Comparison of ENCODE assay signal across 17 cellular contexts in genomic region chr1:202540448-202540847, GRCh38.
DNase-seq lines count a peak whose midpoint lies in the region; ATAC-seq and TF ChIP-seq lines count a peak whose summit lies in the region.
"Had no signal": no experiment of that assay in that cellular context is flagged by ENCODE, and none has a peak within 500 bp of the region (broad histone marks: within the 10 kb centered on the region; RNA-seq: fewer than 3 reads in every experiment).

No MANE protein-coding gene starts in this region.

- no peak overlapping the region for H2AK9ac ChIP-seq in IMR-90 (replicated peaks; ENCODE audit: low read depth, low read length, poor library complexity)

- peak overlapping the region; percentile 59; the same call in 1 of the 2 replicates for H4K5ac ChIP-seq in IMR-90 (ENCODE audit: low read depth, low read length)

- TF ChIP-seq POLR2A in IMR-90 (IDR thresholded peaks at IDR 0.05; ENCODE audit: low read depth, low read length) (no peak), suprapubic skin (IDR thresholded peaks at IDR 0.05) (no peak), body of pancreas (IDR thresholded peaks at IDR 0.05) (no peak)

- peak overlapping the region in 1 of 2 experiments; percentile 24; a peak in 1 of 4 replicates for H4K8ac ChIP-seq in IMR-90 (ENCODE audit: low read depth in 2 of 2, low read length in 2 of 2)

- H2BK20ac ChIP-seq in IMR-90 (ENCODE audit: low read depth, low read length): no peak overlapping the region

- peaks cover 46% of the 10 kb centered on the region for H3K4me1 Mint-ChIP-seq in chondrocyte (ENCODE audit: low read depth)
- peaks cover 1% of the 10 kb centered on the region for H3K4me1 Mint-ChIP-seq in activated CD4-positive, alpha-beta T cell treated with anti-CD3 and anti-CD28 coated beads, Interleukin-2, amount 10 ng/mL, durations not matched to agents 7 days and 5 days
- H3K4me1 Mint-ChIP-seq: activated CD8-positive, alpha-beta memory T cell treated with anti-CD3 and anti-CD28 coated beads, Interleukin-2, amount 10 ng/mL, durations not matched to agents 7 days and 5 days; neural progenitor cell had no signal

- BruUV-seq in IMR-90 (replicated peaks; lab: Mats Ljungman, UMichigan): no TSS peak

- peak overlapping the region; percentile 77; the same call in 1 of the 2 replicates for H3K18ac ChIP-seq in IMR-90 (ENCODE audit: low read depth, low read length)

- H3K9me3 Mint-ChIP-seq in chondrocyte (ENCODE audit: low read depth): no peaks in the 10 kb centered on the region
- H3K9me3 Mint-ChIP-seq in activated CD4-positive, alpha-beta T cell treated with anti-CD3 and anti-CD28 coated beads, Interleukin-2, amount 10 ng/mL, durations not matched to agents 7 days and 5 days: no peaks in the 10 kb centered on the region
- H3K9me3 Mint-ChIP-seq: activated naive CD4-positive, alpha-beta T cell treated with anti-CD3 and anti-CD28 coated beads for 36 hours; neural progenitor cell; stimulated activated naive CD8-positive, alpha-beta T cell treated with anti-CD3 and anti-CD28 coated beads, Interleukin-15, Interleukin-2, amounts not matched to agents 100 ng/mL and 50 ng/mL, for 24 hours had no signal

- dilution Hi-C loops in IMR-90 (cut with HindIII; ENCODE audit: low sequenced_read_pairs, unreplicated experiment): no loop called here

- H3K14ac ChIP-seq in IMR-90 (replicated peaks; ENCODE audit: low read depth, low read length): no peak overlapping the region; the same call in 1 of the 2 replicates

- TF ChIP-seq EP300 in suprapubic skin (IDR thresholded peaks at IDR 0.05): no peak

- TF ChIP-seq CTCF in IMR-90 (conservative IDR thresholded peaks at IDR 0.05; ENCODE audit: low read depth, low read length) (no peak), chondrocyte (IDR thresholded peaks at IDR 0.05) (no peak), suprapubic skin (IDR thresholded peaks at IDR 0.05) (no peak), body of pancreas (IDR thresholded peaks at IDR 0.05) (no peak)

- H3K4me3 ChIP-seq in IMR-90 (ENCODE audit: insufficient read depth, low read depth, low read length): peak overlapping the region; percentile 53
- H3K4me3 ChIP-seq in mucosa of rectum (ENCODE audit: low read length in 2 of 2): peak overlapping the region; percentile 6 to 63
- H3K4me3 ChIP-seq in suprapubic skin: peak overlapping the region; percentile 37
- no peak overlapping the region for H3K4me3 ChIP-seq in body of pancreas
- H3K4me3 ChIP-seq: neural progenitor cell had no signal

- peak overlapping the region; percentile 39; the same call in 1 of the 2 replicates for H4K91ac ChIP-seq in IMR-90 (ENCODE audit: insufficient read depth, low read depth, low read length)

- H3K36me3 ChIP-seq in IMR-90 (ENCODE audit: control insufficient read depth, insufficient read depth, low read length) (no peaks in the 10 kb centered on the region), mucosa of rectum (ENCODE audit: control insufficient read depth in 2 of 2, insufficient read depth in 2 of 2, low read length in 2 of 2) (no peaks in the 10 kb centered on the region), suprapubic skin (no peaks in the 10 kb centered on the region), body of pancreas (replicated peaks in 1 of 2; ENCODE audit: insufficient read depth in 1 of 2, low read depth in 2 of 2) (no peaks in the 10 kb centered on the region)
- H3K36me3 ChIP-seq: neural progenitor cell, WERI-Rb-1 had no signal

- CTCF ChIA-PET in IMR-90 (lab: Yijun Ruan, JAX): interaction anchor here (0.6 kb wide), 1 partner anchor 1027 kb away, joined by 4 read pairs; no protein-coding TSS in a partner anchor
- CTCF ChIA-PET in activated CD4-positive, alpha-beta T cell treated with anti-CD3 and anti-CD28 coated beads, Interleukin-2, amount 10 ng/mL, durations not matched to agents 7 days and 5 days (lab: Charles Lee): no interaction called here

- peak overlapping the region; percentile 91; the same call in 1 of the 2 replicates for H3K9ac ChIP-seq in IMR-90 (ENCODE audit: low read depth, low read length)
- H3K9ac ChIP-seq in mucosa of rectum (ENCODE audit: low read depth in 1 of 2, low read length in 2 of 2): peak overlapping the region; percentile 24 to 53
- H3K9ac ChIP-seq: neural progenitor cell had no signal

- H3K27me3 ChIP-seq in IMR-90 (ENCODE audit: control insufficient read depth, insufficient read depth, low read length) (no peaks in the 10 kb centered on the region), mucosa of rectum (ENCODE audit: control insufficient read depth in 2 of 2, insufficient read depth in 2 of 2, low read length in 2 of 2) (no peaks in the 10 kb centered on the region), suprapubic skin (no peaks in the 10 kb centered on the region), body of pancreas (no peaks in the 10 kb centered on the region)
- H3K27me3 ChIP-seq: neural progenitor cell had no signal

- no peak overlapping the region; the same call in 1 of the 2 replicates for H3K23ac ChIP-seq in IMR-90 (ENCODE audit: low read depth, low read length)

- in situ Hi-C loops in IMR-90 (cut with MboI; ENCODE audit: low sequenced_read_pairs): no loop called here

- H3K27ac Mint-ChIP-seq in chondrocyte (ENCODE audit: unreplicated experiment): no peak overlapping the region
- H3K27ac Mint-ChIP-seq in activated CD4-positive, alpha-beta T cell treated with anti-CD3 and anti-CD28 coated beads, Interleukin-2, amount 10 ng/mL, durations not matched to agents 7 days and 5 days: no peak overlapping the region
- H3K27ac Mint-ChIP-seq: activated CD8-positive, alpha-beta memory T cell treated with anti-CD3 and anti-CD28 coated beads, Interleukin-2, amount 10 ng/mL, durations not matched to agents 7 days and 5 days; activated naive CD4-positive, alpha-beta T cell treated with anti-CD3 and anti-CD28 coated beads for 36 hours; neural progenitor cell; stimulated activated naive CD8-positive, alpha-beta T cell treated with anti-CD3 and anti-CD28 coated beads, Interleukin-15, Interleukin-2, amounts not matched to agents 100 ng/mL and 50 ng/mL, for 24 hours had no signal

- H3K27me3 Mint-ChIP-seq in chondrocyte (ENCODE audit: low read depth): no peaks in the 10 kb centered on the region
- no peaks in the 10 kb centered on the region for H3K27me3 Mint-ChIP-seq in activated CD4-positive, alpha-beta T cell treated with anti-CD3 and anti-CD28 coated beads, Interleukin-2, amount 10 ng/mL, durations not matched to agents 7 days and 5 days
- H3K27me3 Mint-ChIP-seq: activated CD8-positive, alpha-beta memory T cell treated with anti-CD3 and anti-CD28 coated beads, Interleukin-2, amount 10 ng/mL, durations not matched to agents 7 days and 5 days; stimulated activated naive CD8-positive, alpha-beta T cell treated with anti-CD3 and anti-CD28 coated beads, Interleukin-15, Interleukin-2, amounts not matched to agents 100 ng/mL and 50 ng/mL, for 24 hours had no signal

- ATAC-seq in IMR-90 (ENCODE audit: low read depth) (no peak), body of pancreas (no peak)
- ATAC-seq: activated CD8-positive, alpha-beta memory T cell treated with anti-CD3 and anti-CD28 coated beads, Interleukin-2, amount 10 ng/mL, durations not matched to agents 7 days and 5 days had no signal

- no CpG with 5 or more reads among the region's 2 CpGs for WGBS in IMR-90 (ENCODE audit: extremely low coverage in 2 of 2, insufficient read length in 1 of 2), 2 experiments
- 38% methylated on average over 2 of the region's 2 CpGs for WGBS in suprapubic skin
- WGBS in body of pancreas, 2 donors: 76 to 90% methylated on average over 2 of the region's 2 CpGs

- POLR2A ChIA-PET in IMR-90 (lab: Charles Lee; ENCODE audit: unreplicated experiment): no interaction called here
- POLR2A ChIA-PET in activated CD4-positive, alpha-beta T cell treated with anti-CD3 and anti-CD28 coated beads, Interleukin-2, amount 10 ng/mL, durations not matched to agents 7 days and 5 days (lab: Charles Lee): interaction anchor here (0.6 kb wide), 1 partner anchor 21 kb away, joined by 3 read pairs; no protein-coding TSS in a partner anchor

- no peaks in the 10 kb centered on the region for H4K20me1 ChIP-seq in IMR-90 (ENCODE audit: insufficient read depth, low read length)

- TF ChIP-seq RAD21 in IMR-90 (IDR thresholded peaks at IDR 0.05; ENCODE audit: low read length): no peak

- intact Hi-C loops in IMR-90 (cut with micrococcal nuclease) (no loop called here), body of pancreas (cut with DNase I) (no loop called here)

- no peak overlapping the region for H3K27ac ChIP-seq in IMR-90 (ENCODE audit: insufficient read depth, low read length)
- peak overlapping the region; percentile 76 to 78 for H3K27ac ChIP-seq in mucosa of rectum (ENCODE audit: low read depth in 2 of 2, low read length in 2 of 2)
- H3K27ac ChIP-seq in suprapubic skin: peak overlapping the region; percentile 81
- no peak overlapping the region for H3K27ac ChIP-seq in body of pancreas
- H3K27ac ChIP-seq: C4-2B, neural progenitor cell, WERI-Rb-1 had no signal

- H3K9me3 ChIP-seq in IMR-90 (ENCODE audit: control insufficient read depth, insufficient read depth, low read length) (no peaks in the 10 kb centered on the region), mucosa of rectum (ENCODE audit: control insufficient read depth in 2 of 2, low read length in 2 of 2) (no peaks in the 10 kb centered on the region), suprapubic skin (no peaks in the 10 kb centered on the region), body of pancreas (no peaks in the 10 kb centered on the region)

- peak overlapping the region; percentile 70 for H3K4me3 Mint-ChIP-seq in chondrocyte (ENCODE audit: unreplicated experiment)
- no peak overlapping the region for H3K4me3 Mint-ChIP-seq in activated CD4-positive, alpha-beta T cell treated with anti-CD3 and anti-CD28 coated beads, Interleukin-2, amount 10 ng/mL, durations not matched to agents 7 days and 5 days
- H3K4me3 Mint-ChIP-seq: activated CD8-positive, alpha-beta memory T cell treated with anti-CD3 and anti-CD28 coated beads, Interleukin-2, amount 10 ng/mL, durations not matched to agents 7 days and 5 days; activated naive CD4-positive, alpha-beta T cell treated with anti-CD3 and anti-CD28 coated beads for 36 hours; neural progenitor cell; stimulated activated naive CD8-positive, alpha-beta T cell treated with anti-CD3 and anti-CD28 coated beads, Interleukin-15, Interleukin-2, amounts not matched to agents 100 ng/mL and 50 ng/mL, for 24 hours had no signal

- DNase-seq in IMR-90 (no peak), chondrocyte (ENCODE audit: low spot score) (no peak), suprapubic skin (ENCODE audit: low spot score in 2 of 2) (no peak), DMS79 treated with DMSO at 0.1 percent for 48 hours (lab: John Stamatoyannopoulos, UW) (no peak), epidermal melanocyte (ENCODE audit: insufficient read length, low spot score) (no peak), body of pancreas (no peak)
- no peak for DNase-seq in activated CD4-positive, alpha-beta T cell treated with anti-CD3 and anti-CD28 coated beads, Interleukin-2, amount 10 ng/mL, durations not matched to agents 7 days and 5 days
- DNase-seq: activated CD8-positive, alpha-beta memory T cell treated with anti-CD3 and anti-CD28 coated beads, Interleukin-2, amount 10 ng/mL, durations not matched to agents 7 days and 5 days; activated naive CD4-positive, alpha-beta T cell treated with anti-CD3 and anti-CD28 coated beads for 36 hours; caudate nucleus; DMS53; NCI-H1694; WERI-Rb-1 had no signal

- H3K9me1 ChIP-seq in IMR-90 (ENCODE audit: insufficient read depth, low read length): no peaks in the 10 kb centered on the region; the same call in 1 of the 2 replicates

- no peak overlapping the region for H3K4ac ChIP-seq in IMR-90 (ENCODE audit: low read depth, low read length)

- H3K4me2 ChIP-seq in IMR-90 (ENCODE audit: low read depth, low read length): peak overlapping the region; percentile 84
- H3K4me2 ChIP-seq: neural progenitor cell had no signal

- H3K56ac ChIP-seq in IMR-90 (ENCODE audit: extremely low read depth, insufficient read depth, low read length): no peak overlapping the region

- no peaks in the 10 kb centered on the region for H3K36me3 Mint-ChIP-seq in chondrocyte (ENCODE audit: low read depth)
- H3K36me3 Mint-ChIP-seq in activated CD4-positive, alpha-beta T cell treated with anti-CD3 and anti-CD28 coated beads, Interleukin-2, amount 10 ng/mL, durations not matched to agents 7 days and 5 days (ENCODE audit: low read depth): no peaks in the 10 kb centered on the region
- H3K36me3 Mint-ChIP-seq: activated CD8-positive, alpha-beta memory T cell treated with anti-CD3 and anti-CD28 coated beads, Interleukin-2, amount 10 ng/mL, durations not matched to agents 7 days and 5 days; neural progenitor cell had no signal

- H2BK120ac ChIP-seq in IMR-90 (ENCODE audit: low read depth, low read length): no peak overlapping the region

- H2BK15ac ChIP-seq in IMR-90 (ENCODE audit: low read depth, low read length): no peak overlapping the region

- no peak overlapping the region for H2AK5ac ChIP-seq in IMR-90 (ENCODE audit: low read depth, low read length)

- peaks cover 3 to 15% of the 10 kb centered on the region in 2 experiments; a peak in 3 of 4 replicates for H3K79me1 ChIP-seq in IMR-90 (ENCODE audit: low read depth in 1 of 2, low read length in 2 of 2)

- H2BK5ac ChIP-seq in IMR-90 (ENCODE audit: low read depth, low read length, poor library complexity, severe bottlenecking): no peak overlapping the region

- H3K4me1 ChIP-seq in IMR-90 (ENCODE audit: control insufficient read depth, insufficient read depth, low read length): peaks cover 8% of the 10 kb centered on the region; the same call in 1 of the 2 replicates
- peaks cover 3 to 8% of the 10 kb centered on the region in 2 donors for H3K4me1 ChIP-seq in mucosa of rectum (ENCODE audit: control insufficient read depth in 2 of 2, insufficient read depth in 2 of 2, low read length in 2 of 2)
- H3K4me1 ChIP-seq in suprapubic skin: peaks cover 20% of the 10 kb centered on the region
- H3K4me1 ChIP-seq in body of pancreas: peaks cover 3% of the 10 kb centered on the region

- no peak overlapping the region for H2AFZ ChIP-seq in IMR-90 (replicated peaks; ENCODE audit: low read length, poor library complexity)
- H2AFZ ChIP-seq: neural progenitor cell had no signal

Comparison
In these comparisons a context has a peak if more than half of its experiments do, and no peak if none do; other contexts are left out.
1. H3K27ac ChIP-seq: peak in mucosa of rectum (2 of 2) and suprapubic skin (single experiment); none in IMR-90 (single experiment) and body of pancreas (0 of 4).
2. H3K4me3 ChIP-seq: peak in IMR-90 (single experiment), mucosa of rectum (2 of 2) and suprapubic skin (single experiment); none in body of pancreas (0 of 2).